ENCODE assay signal across 1 cellular context in the genomic region with DNA sequence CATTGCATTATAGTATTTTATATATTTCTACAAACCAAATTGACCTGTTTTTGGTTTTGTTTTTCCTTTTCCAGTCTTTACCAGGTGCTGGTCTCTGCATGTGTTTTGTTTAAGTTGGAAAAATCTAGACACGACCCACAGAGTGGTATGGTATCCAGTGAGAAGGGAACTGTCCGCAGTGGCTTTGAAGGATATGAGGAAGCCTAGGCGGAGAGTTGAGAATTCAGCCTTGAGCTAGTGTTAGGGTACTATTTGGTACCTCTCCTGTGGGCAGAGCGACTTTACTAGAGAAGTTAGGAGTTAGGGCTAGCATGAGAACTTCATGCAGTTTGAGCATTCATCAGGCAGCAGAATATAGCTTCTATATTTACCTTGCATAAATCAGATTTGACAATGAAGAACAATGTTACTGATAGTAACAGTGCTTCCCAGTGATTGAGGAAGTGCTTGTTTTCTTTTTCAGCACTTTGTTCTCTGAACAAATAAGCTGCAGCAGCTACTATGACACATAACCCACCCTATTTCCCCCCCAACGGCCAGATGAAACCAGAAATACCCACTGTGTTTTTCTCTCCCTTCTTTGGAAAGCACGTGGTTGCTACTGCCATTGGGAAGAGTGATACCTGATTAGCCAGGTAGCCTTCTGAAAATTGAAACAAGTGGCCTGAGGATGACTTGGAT.
TF ChIP-seq lines count a peak whose summit lies in the region.

No MANE protein-coding gene starts in this region.

TF ChIP-seq in WTC11, 78 proteins besides CTCF, POLR2A, EP300 and RAD21 (continued from another document):
- TF ChIP-seq, protein P1, sequence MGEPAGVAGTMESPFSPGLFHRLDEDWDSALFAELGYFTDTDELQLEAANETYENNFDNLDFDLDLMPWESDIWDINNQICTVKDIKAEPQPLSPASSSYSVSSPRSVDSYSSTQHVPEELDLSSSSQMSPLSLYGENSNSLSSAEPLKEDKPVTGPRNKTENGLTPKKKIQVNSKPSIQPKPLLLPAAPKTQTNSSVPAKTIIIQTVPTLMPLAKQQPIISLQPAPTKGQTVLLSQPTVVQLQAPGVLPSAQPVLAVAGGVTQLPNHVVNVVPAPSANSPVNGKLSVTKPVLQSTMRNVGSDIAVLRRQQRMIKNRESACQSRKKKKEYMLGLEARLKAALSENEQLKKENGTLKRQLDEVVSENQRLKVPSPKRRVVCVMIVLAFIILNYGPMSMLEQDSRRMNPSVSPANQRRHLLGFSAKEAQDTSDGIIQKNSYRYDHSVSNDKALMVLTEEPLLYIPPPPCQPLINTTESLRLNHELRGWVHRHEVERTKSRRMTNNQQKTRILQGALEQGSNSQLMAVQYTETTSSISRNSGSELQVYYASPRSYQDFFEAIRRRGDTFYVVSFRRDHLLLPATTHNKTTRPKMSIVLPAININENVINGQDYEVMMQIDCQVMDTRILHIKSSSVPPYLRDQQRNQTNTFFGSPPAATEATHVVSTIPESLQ (CRISPR knock-in tag; IDR thresholded peaks at IDR 0.05), result no peak
- TF ChIP-seq, protein P2, sequence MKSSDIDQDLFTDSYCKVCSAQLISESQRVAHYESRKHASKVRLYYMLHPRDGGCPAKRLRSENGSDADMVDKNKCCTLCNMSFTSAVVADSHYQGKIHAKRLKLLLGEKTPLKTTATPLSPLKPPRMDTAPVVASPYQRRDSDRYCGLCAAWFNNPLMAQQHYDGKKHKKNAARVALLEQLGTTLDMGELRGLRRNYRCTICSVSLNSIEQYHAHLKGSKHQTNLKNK (CRISPR knock-in tag; IDR thresholded peaks at IDR 0.05), result no peak
- TF ChIP-seq, protein P3, sequence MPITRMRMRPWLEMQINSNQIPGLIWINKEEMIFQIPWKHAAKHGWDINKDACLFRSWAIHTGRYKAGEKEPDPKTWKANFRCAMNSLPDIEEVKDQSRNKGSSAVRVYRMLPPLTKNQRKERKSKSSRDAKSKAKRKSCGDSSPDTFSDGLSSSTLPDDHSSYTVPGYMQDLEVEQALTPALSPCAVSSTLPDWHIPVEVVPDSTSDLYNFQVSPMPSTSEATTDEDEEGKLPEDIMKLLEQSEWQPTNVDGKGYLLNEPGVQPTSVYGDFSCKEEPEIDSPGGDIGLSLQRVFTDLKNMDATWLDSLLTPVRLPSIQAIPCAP (CRISPR knock-in tag; IDR thresholded peaks at IDR 0.05), result no peak
- no peak for TF ChIP-seq ZBTB21 (CRISPR knock-in tag; IDR thresholded peaks at IDR 0.05; ENCODE audit: borderline replicate concordance)
- TF ChIP-seq, protein P4, sequence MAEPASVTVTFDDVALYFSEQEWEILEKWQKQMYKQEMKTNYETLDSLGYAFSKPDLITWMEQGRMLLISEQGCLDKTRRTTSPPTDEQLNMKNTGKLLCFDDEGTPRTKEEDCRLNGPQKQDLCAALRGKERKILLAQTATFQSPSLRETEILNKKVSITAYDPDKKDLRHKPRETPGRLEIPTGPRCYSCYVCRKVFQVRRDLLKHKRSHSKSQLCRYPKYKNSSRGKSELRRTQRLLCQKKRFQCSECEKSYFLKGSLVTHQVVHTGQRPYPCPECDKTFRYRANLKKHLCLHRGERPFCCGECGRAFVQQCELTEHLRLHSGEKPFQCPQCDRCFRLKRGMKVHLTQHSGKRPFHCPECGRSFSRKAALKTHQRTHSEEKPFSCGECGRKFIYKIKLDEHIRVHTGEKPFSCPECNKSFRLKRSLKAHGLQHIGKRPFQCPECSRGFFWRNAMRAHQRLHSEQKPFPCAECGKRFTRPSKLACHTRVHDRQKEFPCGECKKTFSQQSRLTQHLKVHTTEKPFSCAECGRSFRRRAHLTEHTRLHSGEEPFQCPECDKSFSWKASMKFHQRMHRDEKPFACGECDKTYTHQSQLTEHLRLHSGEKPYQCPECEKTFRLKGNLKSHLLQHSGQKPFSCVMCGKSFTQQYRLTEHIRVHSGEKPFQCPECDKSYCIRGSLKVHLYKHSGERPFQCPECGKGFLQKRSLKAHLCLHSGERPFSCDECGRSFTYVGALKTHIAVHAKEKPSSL (CRISPR knock-in tag; conservative IDR thresholded peaks at IDR 0.05), result no peak
- TF ChIP-seq, protein P5, sequence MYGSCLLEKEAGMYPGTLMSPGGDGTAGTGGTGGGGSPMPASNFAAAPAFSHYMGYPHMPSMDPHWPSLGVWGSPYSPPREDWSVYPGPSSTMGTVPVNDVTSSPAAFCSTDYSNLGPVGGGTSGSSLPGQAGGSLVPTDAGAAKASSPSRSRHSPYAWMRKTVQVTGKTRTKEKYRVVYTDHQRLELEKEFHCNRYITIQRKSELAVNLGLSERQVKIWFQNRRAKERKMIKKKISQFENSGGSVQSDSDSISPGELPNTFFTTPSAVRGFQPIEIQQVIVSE (CRISPR knock-in tag; IDR thresholded peaks at IDR 0.05; ENCODE audit: borderline replicate concordance), result no peak
- TF ChIP-seq KAT7 (CRISPR knock-in tag; IDR thresholded peaks at IDR 0.05; ENCODE audit: borderline replicate concordance), result no peak
- TF ChIP-seq, protein P6, sequence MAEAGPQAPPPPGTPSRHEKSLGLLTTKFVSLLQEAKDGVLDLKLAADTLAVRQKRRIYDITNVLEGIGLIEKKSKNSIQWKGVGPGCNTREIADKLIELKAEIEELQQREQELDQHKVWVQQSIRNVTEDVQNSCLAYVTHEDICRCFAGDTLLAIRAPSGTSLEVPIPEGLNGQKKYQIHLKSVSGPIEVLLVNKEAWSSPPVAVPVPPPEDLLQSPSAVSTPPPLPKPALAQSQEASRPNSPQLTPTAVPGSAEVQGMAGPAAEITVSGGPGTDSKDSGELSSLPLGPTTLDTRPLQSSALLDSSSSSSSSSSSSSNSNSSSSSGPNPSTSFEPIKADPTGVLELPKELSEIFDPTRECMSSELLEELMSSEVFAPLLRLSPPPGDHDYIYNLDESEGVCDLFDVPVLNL (CRISPR knock-in tag; IDR thresholded peaks at IDR 0.05; ENCODE audit: borderline replicate concordance, low read depth), result no peak
